17 cellular contexts compared by ENCODE assay signal in the genomic region with DNA sequence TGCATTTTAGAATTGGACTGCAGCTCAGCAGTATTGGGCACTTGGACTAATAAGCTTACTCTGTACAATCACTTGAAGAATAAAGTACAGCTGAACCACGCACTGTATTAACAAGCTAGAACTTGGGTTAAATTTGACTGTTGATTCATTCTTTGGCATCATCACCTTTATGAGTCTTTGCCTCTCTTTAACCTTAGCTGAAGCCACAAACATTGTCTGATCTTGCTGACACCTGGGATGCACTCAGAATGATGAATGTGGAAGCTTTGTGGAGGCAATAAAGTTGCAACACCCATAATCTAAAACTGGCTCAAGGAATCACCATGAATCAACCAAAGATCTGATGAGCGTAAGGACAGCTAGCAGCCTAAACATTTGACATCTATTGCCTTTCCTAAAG.
DNase-seq lines count a peak whose midpoint lies in the region; FAIRE-seq and TF ChIP-seq lines count a peak whose summit lies in the region.
"Had no signal": no experiment of that assay in that cellular context is flagged by ENCODE, and none has a peak within 500 bp of the region (broad histone marks: within the 10 kb centered on the region; RNA-seq: fewer than 3 reads in every experiment).

No MANE protein-coding gene starts in this region.

- H3K4me3 ChIP-seq in bronchial epithelial cell (ENCODE audit: low read depth, low read length): no peak overlapping the region
- H3K4me3 ChIP-seq: BLaER1 treated with 17β-estradiol and CSF1 and Interleukin-3, amounts not matched to agents 10 nM and 100 nM had no signal

- DNase-seq in GM03348 (ENCODE audit: low spot score) (peak; percentile 2), LoVo (ENCODE audit: low spot score) (peak; percentile 35), bronchial epithelial cell (ENCODE audit: low read depth) (peak; percentile 100), renal cortical epithelial cell (ENCODE audit: low read depth) (peak; percentile 50), GF-D8 (lab: John Stamatoyannopoulos, UW) (no peak), NCI-H187 treated with DMSO at 0.1 percent for 48 hours (lab: John Stamatoyannopoulos, UW) (no peak)
- no peak for DNase-seq in activated naive CD4-positive, alpha-beta T cell (lab: John Stamatoyannopoulos, UW)
- DNase-seq: HCEC 1CT, KBM-7, MM.1S, NCI-H1105, NCI-H1694 treated with DMSO at 0.1 percent for 48 hours, NCI-H2171, NCI-H774, SIG-M5, SW 1271 had no signal

- peak; percentile 93 for FAIRE-seq in bronchial epithelial cell (lab: Jason Lieb, UNC)

- TF ChIP-seq CTCF in bronchial epithelial cell (IDR thresholded peaks at IDR 0.05; ENCODE audit: insufficient read depth, low read length, severe bottlenecking): no peak

- no peaks in the 10 kb centered on the region for H3K27me3 ChIP-seq in bronchial epithelial cell (ENCODE audit: control insufficient read depth, insufficient read depth, low read length)
- H3K27me3 ChIP-seq: BLaER1 treated with 17β-estradiol and CSF1 and Interleukin-3, amounts not matched to agents 10 nM and 100 nM had no signal

- H3K36me3 ChIP-seq in bronchial epithelial cell (ENCODE audit: control insufficient read depth, insufficient read depth, low read length): no peaks in the 10 kb centered on the region
- H3K36me3 ChIP-seq: BLaER1 treated with 17β-estradiol and CSF1 and Interleukin-3, amounts not matched to agents 10 nM and 100 nM had no signal

Comparison
In these comparisons a context has a peak if more than half of its experiments do, and no peak if none do; other contexts are left out.
1. DNase-seq: peak in GM03348 (single experiment), LoVo (single experiment), bronchial epithelial cell (single experiment) and renal cortical epithelial cell (single experiment); none in GF-D8 (single experiment), NCI-H187 treated with DMSO at 0.1 percent for 48 hours (single experiment) and activated naive CD4-positive, alpha-beta T cell (0 of 4).